Comparison of ENCODE assay signal across 8 cellular contexts in the genomic region with DNA sequence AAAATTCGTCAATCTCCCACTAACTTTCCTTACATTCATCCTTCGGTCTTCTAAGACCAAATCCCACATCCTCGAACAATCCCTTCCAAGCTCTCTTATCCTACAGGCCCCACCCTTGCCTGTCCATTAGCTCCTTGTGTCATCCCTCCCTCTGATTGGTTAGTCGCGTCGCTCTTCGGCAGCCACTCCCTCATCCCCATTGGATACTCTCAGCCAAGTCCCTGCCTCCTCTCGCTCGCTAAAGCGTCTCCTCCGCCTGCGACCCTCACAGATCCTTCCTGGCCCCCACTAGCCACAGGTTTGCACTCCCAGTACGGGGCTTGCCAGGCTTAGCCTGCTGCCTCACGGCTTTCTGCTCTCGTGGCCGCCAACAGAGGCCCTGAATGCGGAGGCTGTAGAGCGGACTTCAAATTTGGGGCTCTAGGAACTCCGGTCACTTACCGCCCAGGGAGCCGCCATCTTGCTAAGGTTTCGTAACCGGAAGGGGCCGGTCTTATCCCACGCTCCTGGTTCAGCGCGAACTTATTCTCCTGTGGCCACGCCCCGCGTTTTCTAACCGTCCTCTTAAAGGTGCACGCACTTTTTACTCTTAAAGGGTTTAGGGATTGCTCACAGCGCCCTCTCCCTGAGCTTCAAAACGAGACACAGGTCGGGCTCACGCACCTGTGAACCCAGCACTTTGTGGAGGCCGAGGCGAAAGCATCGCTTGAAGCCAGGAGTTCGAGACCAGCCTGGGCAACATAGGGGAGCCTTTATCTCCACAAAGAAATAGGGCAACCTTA. TPM values are rescaled to one million over a fixed set of nuclear protein-coding genes. Genes with fewer than 3 reads are reported as not detected.
A peak's percentile ranks its signal among the peaks of the same experiment; 100 is the strongest.
DNase-seq lines count a peak whose midpoint lies in the region; ATAC-seq, FAIRE-seq and TF ChIP-seq lines count a peak whose summit lies in the region.

A gene (minus strand): TSS at position 472 of the 782 bp plus-strand sequence. CDS start 13 bp downstream, at position 459.

- H3K4me3 ChIP-seq in right atrium auricular region (peak within 1 kb of the TSS; percentile 71), psoas muscle (peak within 1 kb of the TSS; percentile 73)

- 0 to 1% (median 1%) methylated on average over 40 of the region's 40 CpGs for WGBS in psoas muscle, 3 donors

- TF ChIP-seq POLR2A in GM15510 (IDR thresholded peaks at IDR 0.05; ENCODE audit: borderline replicate concordance, extremely low read depth, insufficient read length) = peak; percentile 75

- peaks cover 0 to 13% of the 10 kb centered on the region in 2 donors for H3K4me1 ChIP-seq in right atrium auricular region
- H3K4me1 ChIP-seq in psoas muscle = peaks cover 9% of the 10 kb centered on the region

- H3K9me3 ChIP-seq in right atrium auricular region (no peaks in the 10 kb centered on the region), psoas muscle (no peaks in the 10 kb centered on the region)

- ATAC-seq in HG02884 (IDR thresholded peaks at IDR 0.05; ENCODE audit: unreplicated experiment) (peak; percentile 86), psoas muscle (peak; percentile 97 to 98 (median 98))

- FAIRE-seq in urothelium cell line (lab: Jason Lieb, UNC) = peak; percentile 50

- TF ChIP-seq CTCF in right atrium auricular region (IDR thresholded peaks at IDR 0.05) = peak in 1 of 2 donors; percentile 70
- TF ChIP-seq CTCF in psoas muscle (IDR thresholded peaks at IDR 0.05) = peak; percentile 43

- DNase-seq in NCI-H146 treated with DMSO at 0.1 percent for 48 hours (lab: John Stamatoyannopoulos, UW; ENCODE audit: unreplicated experiment) (peak; percentile 98), anterior cingulate cortex (lab: John Stamatoyannopoulos, UW) (peak; percentile 64 to 99 (median 95)), right atrium auricular region (ENCODE audit: low spot score) (peak; percentile 99), psoas muscle (peak; percentile 98), urothelium cell line (ENCODE audit: low spot score) (peak; percentile 97)

- no peaks in the 10 kb centered on the region for H3K27me3 ChIP-seq in right atrium auricular region
- H3K27me3 ChIP-seq in psoas muscle (ENCODE audit: insufficient read depth in 3 of 3, low read length in 2 of 3) = peaks cover 0 to 4% (median 0%) of the 10 kb centered on the region in 3 donors

- intact Hi-C loops in T-helper 1 cell treated with Interleukin-12 subunit alpha and Interleukin-12 subunit beta and Interleukin-4 antibody, amounts not matched to agents 30 ng/mL and 1 ng/mL, for 36 hours (cut with micrococcal nuclease) = loop anchor here (1.0 to 2.0 kb wide), 10 partner anchors 11 to 235 kb away; a partner anchor contains a TSS
- intact Hi-C loops in psoas muscle (cut with DNase I) = loop anchor here (5.0 to 10.0 kb wide), 3 partner anchors 42 to 235 kb away; a partner anchor contains a TSS

- peak within 1 kb of the TSS; percentile 94 for H3K27ac ChIP-seq in right atrium auricular region
- peak within 1 kb of the TSS; percentile 91 for H3K27ac ChIP-seq in psoas muscle

- H3K36me3 ChIP-seq in right atrium auricular region (peaks cover 23% of the 10 kb centered on the region), psoas muscle (ENCODE audit: insufficient read depth in 1 of 2, low read depth in 1 of 2) (peaks cover 4 to 34% of the 10 kb centered on the region in 2 donors)

RNA-seq across cellular contexts. Expression of the gene that starts here (rescaled TPM):
- 42.0 and 42.8 TPM in 2 replicates for total RNA-seq in T-helper 1 cell treated with Interleukin-12 subunit alpha and Interleukin-12 subunit beta and Interleukin-4 antibody, amounts not matched to agents 30 ng/mL and 1 ng/mL, for 36 hours
- total RNA-seq in right atrium auricular region (10 to 100 TPM; 63.2 to 88.7 TPM), psoas muscle (10 to 100 TPM; 37.6 to 71.4 (median 59.5) TPM)
- polyA plus RNA-seq in psoas muscle = 100 to 1,000 TPM in 1 of 3 donors, 10 to 100 TPM in 2; 68.5 to 113 (median 88.8) TPM

Comparison
In these comparisons a context has a peak if more than half of its experiments do, and no peak if none do; other contexts are left out.
1. Peak in every context shown above with its lines: DNase-seq, ATAC-seq, H3K4me3 ChIP-seq and H3K27ac ChIP-seq.